28 cellular contexts compared by ENCODE assay signal in the genomic region with DNA sequence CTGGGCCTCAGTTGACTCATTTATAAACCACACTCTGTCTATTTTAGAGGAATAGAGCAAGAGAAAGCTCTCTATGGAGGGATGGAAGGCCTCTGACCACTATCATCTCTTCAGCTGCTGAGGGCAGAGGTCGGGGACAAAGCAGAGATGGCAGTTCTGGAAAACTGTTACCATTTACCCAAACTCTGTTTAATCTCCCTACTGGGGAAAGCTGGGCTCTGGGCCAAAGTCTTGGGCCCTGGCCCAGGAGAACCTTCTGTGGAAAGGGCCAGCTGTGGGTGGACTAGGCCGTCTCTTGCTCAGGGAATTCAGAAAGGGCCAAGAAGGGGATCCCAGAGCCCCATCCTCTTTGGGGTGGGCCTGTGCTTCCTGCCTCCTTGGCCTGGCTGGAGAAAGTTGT.
DNase-seq lines count a peak whose midpoint lies in the region; ATAC-seq, FAIRE-seq and TF ChIP-seq lines count a peak whose summit lies in the region.
"Had no signal": no experiment of that assay in that cellular context is flagged by ENCODE, and none has a peak within 500 bp of the region (broad histone marks: within the 10 kb centered on the region; RNA-seq: fewer than 3 reads in every experiment).

No MANE protein-coding gene starts in this region.

- peaks cover 9 to 29% of the 10 kb centered on the region in 2 donors for H3K27me3 Mint-ChIP-seq in CD8-positive, alpha-beta memory T cell

- no peak for FAIRE-seq in pancreas (lab: Jason Lieb, UNC)
- FAIRE-seq: endometrium, GM12892 had no signal

- H3K4me3 ChIP-seq in liver (ENCODE audit: low read depth in 1 of 3, low read length in 3 of 3) = no peak overlapping the region
- no peak overlapping the region for H3K4me3 ChIP-seq in right lobe of liver
- H3K4me3 ChIP-seq in pancreas = no peak overlapping the region
- H3K4me3 ChIP-seq in urinary bladder (ENCODE audit: low read depth, low read length) = no peak overlapping the region
- no peak overlapping the region for H3K4me3 ChIP-seq in CD8-positive, alpha-beta memory T cell (ENCODE audit: low read length)
- H3K4me3 ChIP-seq: dorsolateral prefrontal cortex, gastroesophageal sphincter, HAP-1, left lung, spleen, tibial nerve had no signal

- intact Hi-C loops in right lobe of liver (cut with DNase I) = no loop called here
- intact Hi-C loops in left cardiac atrium (cut with DNase I) = no loop called here
- intact Hi-C loops in pancreas (cut with DNase I) = no loop called here

- ATAC-seq in right lobe of liver (no peak), left cardiac atrium (peak; percentile 38 to 39), pancreas (peak; percentile 50 to 76 (median 62))
- ATAC-seq: gastroesophageal sphincter, left lung, natural killer cell had no signal

- H3K9ac ChIP-seq in liver (ENCODE audit: low read depth in 1 of 2, low read length in 2 of 2) = no peak overlapping the region

- TF ChIP-seq CTCF in liver (IDR thresholded peaks at IDR 0.05; ENCODE audit: low read depth, low read length, missing input control) (no peak), right lobe of liver (IDR thresholded peaks at IDR 0.05) (no peak), pancreas (IDR thresholded peaks at IDR 0.05) (no peak)

- POLR2A ChIA-PET in CD8-positive, alpha-beta memory T cell (lab: Charles Lee) = no interaction called here

- H3K27me3 ChIP-seq in liver (ENCODE audit: control insufficient read depth in 4 of 4, insufficient read depth in 4 of 4, low read length in 3 of 4) = no peaks in the 10 kb centered on the region
- H3K27me3 ChIP-seq in right lobe of liver = no peaks in the 10 kb centered on the region
- H3K27me3 ChIP-seq in pancreas = no peaks in the 10 kb centered on the region
- no peaks in the 10 kb centered on the region for H3K27me3 ChIP-seq in CD8-positive, alpha-beta memory T cell (ENCODE audit: insufficient read depth, low read length, poor library complexity, severe bottlenecking)
- H3K27me3 ChIP-seq: dorsolateral prefrontal cortex, gastroesophageal sphincter, tibial nerve had no signal

- no peaks in the 10 kb centered on the region for H3K4me1 ChIP-seq in liver (ENCODE audit: control insufficient read depth in 4 of 4, insufficient read depth in 4 of 4, low read length in 3 of 4)
- H3K4me1 ChIP-seq in right lobe of liver = no peaks in the 10 kb centered on the region
- no peaks in the 10 kb centered on the region for H3K4me1 ChIP-seq in pancreas
- peaks cover 3% of the 10 kb centered on the region for H3K4me1 ChIP-seq in urinary bladder (ENCODE audit: insufficient read depth)
- no peaks in the 10 kb centered on the region for H3K4me1 ChIP-seq in CD8-positive, alpha-beta memory T cell (ENCODE audit: insufficient read depth, low read length)
- H3K4me1 ChIP-seq: HAP-1, left lung had no signal

- peaks cover 16 to 20% (median 17%) of the 10 kb centered on the region in 3 donors for H3K4me1 Mint-ChIP-seq in CD8-positive, alpha-beta memory T cell

- DNase-seq in right lobe of liver (no peak), left cardiac atrium (peak; percentile 30), pancreas (peak in 5 of 6 donors; percentile 28 to 57 (median 38)), AML-193 (lab: John Stamatoyannopoulos, UW) (no peak), activated T-cell treated with anti-CD3 and anti-CD28 coated beads for 4 hours (no peak)
- DNase-seq in CD8-positive, alpha-beta memory T cell = no peak
- DNase-seq: activated CD4-positive, alpha-beta T cell treated with anti-CD3 and anti-CD28 coated beads for 4 hours; activated CD8-positive, alpha-beta memory T cell treated with anti-CD3 and anti-CD28 coated beads for 24 hours; activated gamma-delta T cell; cerebellar nuclear complex; DMS53; KBM-7; left lung; natural killer cell; NCI-H1092 treated with DMSO at 0.1 percent for 48 hours; NCI-H187; NCI-H2171; spleen; T1000; WERI-Rb-1 had no signal

- peak overlapping the region in 2 of 8 donors; percentile 6 to 52 for H3K27ac Mint-ChIP-seq in CD8-positive, alpha-beta memory T cell
- H3K27ac Mint-ChIP-seq: natural killer cell had no signal

- TF ChIP-seq RAD21 in liver (IDR thresholded peaks at IDR 0.05) = no peak

- H3K9me3 Mint-ChIP-seq in CD8-positive, alpha-beta memory T cell = no peaks in the 10 kb centered on the region
- H3K9me3 Mint-ChIP-seq: natural killer cell had no signal

- CTCF ChIA-PET in CD8-positive, alpha-beta memory T cell (lab: Charles Lee) = interaction anchor here (0.8 kb wide), 1 partner anchor 20 kb away, joined by 3 read pairs; no protein-coding TSS in a partner anchor

- H3K4me3 Mint-ChIP-seq in CD8-positive, alpha-beta memory T cell = no peak overlapping the region
- H3K4me3 Mint-ChIP-seq: natural killer cell had no signal

- H3K36me3 ChIP-seq in liver (ENCODE audit: control insufficient read depth in 4 of 4, insufficient read depth in 3 of 4, low read depth in 1 of 4, low read length in 3 of 4) (no peaks in the 10 kb centered on the region), right lobe of liver (no peaks in the 10 kb centered on the region), pancreas (no peaks in the 10 kb centered on the region), urinary bladder (ENCODE audit: insufficient read depth) (no peaks in the 10 kb centered on the region)
- H3K36me3 ChIP-seq in CD8-positive, alpha-beta memory T cell (ENCODE audit: insufficient read depth, low read length) = no peaks in the 10 kb centered on the region
- H3K36me3 ChIP-seq: gastroesophageal sphincter, HAP-1, left lung, spleen, tibial nerve, WERI-Rb-1 had no signal

- H3K27ac ChIP-seq in liver (ENCODE audit: low read depth in 1 of 2, low read length in 2 of 2) (no peak overlapping the region), right lobe of liver (no peak overlapping the region), pancreas (no peak overlapping the region), urinary bladder (ENCODE audit: low read depth) (peak overlapping the region; percentile 27)
- no peak overlapping the region for H3K27ac ChIP-seq in CD8-positive, alpha-beta memory T cell (ENCODE audit: low read depth, low read length)
- H3K27ac ChIP-seq: gastroesophageal sphincter, left lung, spleen, tibial nerve, WERI-Rb-1 had no signal

- H3K9me3 ChIP-seq in liver (ENCODE audit: control insufficient read depth in 4 of 4, low read length in 3 of 4) (no peaks in the 10 kb centered on the region), right lobe of liver (no peaks in the 10 kb centered on the region), pancreas (no peaks in the 10 kb centered on the region)
- H3K9me3 ChIP-seq in CD8-positive, alpha-beta memory T cell (ENCODE audit: low read length) = no peaks in the 10 kb centered on the region
- H3K9me3 ChIP-seq: gastroesophageal sphincter, HAP-1, left lung, spleen, tibial nerve had no signal

- no peaks in the 10 kb centered on the region for H3K36me3 Mint-ChIP-seq in CD8-positive, alpha-beta memory T cell
- H3K36me3 Mint-ChIP-seq: natural killer cell had no signal

- TF ChIP-seq POLR2A in right lobe of liver (IDR thresholded peaks at IDR 0.05) = no peak

- WGBS in liver = 89% methylated on average over 2 of the region's 2 CpGs
- WGBS in right lobe of liver (ENCODE audit: insufficient coverage, low coverage, low lambda C conversion rate, missing lambda C conversion rate) = 58% methylated on average over 2 of the region's 2 CpGs
- WGBS in pancreas, 2 donors = 22 to 31% methylated on average over 2 of the region's 2 CpGs
- WGBS in urinary bladder = 26% methylated on average over 2 of the region's 2 CpGs

TF ChIP-seq in liver, 16 proteins besides CTCF, POLR2A, EP300 and RAD21:
- peak; percentile 67 for TF ChIP-seq NR2F2 (IDR thresholded peaks at IDR 0.05)
- no peak for TF ChIP-seq REST (IDR thresholded peaks at IDR 0.05)

Comparison
In these comparisons a context has a peak if more than half of its experiments do, and no peak if none do; other contexts are left out.
1. ATAC-seq: peak in left cardiac atrium (2 of 2) and pancreas (4 of 4); none in right lobe of liver (0 of 4).
2. DNase-seq: peak in left cardiac atrium (single experiment) and pancreas (5 of 6); none in right lobe of liver (0 of 3), CD8-positive, alpha-beta memory T cell (0 of 5), AML-193 (0 of 2) and activated T-cell treated with anti-CD3 and anti-CD28 coated beads for 4 hours (single experiment).